37 cellular contexts compared by ENCODE assay signal in the genomic region with DNA sequence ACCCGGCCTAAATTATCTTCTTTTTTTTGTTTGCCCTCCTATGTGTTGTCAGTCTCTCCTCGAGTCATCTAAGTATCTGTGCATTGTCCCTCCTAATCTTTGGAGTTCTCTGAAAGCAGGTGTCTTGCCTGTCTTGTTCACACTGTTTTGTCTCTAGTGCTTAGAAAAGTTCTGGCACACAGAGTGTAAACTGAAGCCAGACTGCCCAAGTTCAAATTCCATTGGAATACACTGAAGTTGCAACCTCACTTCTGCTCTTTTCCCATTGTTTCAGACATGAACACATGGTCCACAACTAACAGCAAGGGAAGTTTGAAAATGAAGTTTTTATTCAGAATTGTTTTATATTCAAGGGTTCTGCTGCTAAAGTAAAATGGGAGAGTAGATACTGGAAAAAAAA. TPM values are rescaled to one million over a fixed set of nuclear protein-coding genes. Genes with fewer than 3 reads are reported as not detected.
"Had no signal": no experiment of that assay in that cellular context is flagged by ENCODE, and none has a peak within 500 bp of the region (broad histone marks: within the 10 kb centered on the region; RNA-seq: fewer than 3 reads in every experiment).

No MANE protein-coding gene starts in this region.

- H3K4me3 ChIP-seq: adrenal gland, colonic mucosa, esophagus squamous epithelium had no signal

- H3K4me3 Mint-ChIP-seq: activated CD4-positive, alpha-beta memory T cell treated with anti-CD3 and anti-CD28 coated beads for 36 hours; activated CD4-positive, alpha-beta T cell treated with anti-CD3 and anti-CD28 coated beads for 36 hours; activated CD4-positive, alpha-beta T cell treated with anti-CD3 and anti-CD28 coated beads, Interleukin-2, amount 10 ng/mL, durations not matched to agents 24 days and 14 days; activated CD8-positive, alpha-beta memory T cell treated with anti-CD3 and anti-CD28 coated beads, Interleukin-2, amount 10 ng/mL, durations not matched to agents 7 days and 5 days; activated CD8-positive, alpha-beta T cell treated with anti-CD3 and anti-CD28 coated beads, Interleukin-2, amount 10 ng/mL, durations not matched to agents 7 days and 5 days; activated naive CD4-positive, alpha-beta T cell treated with anti-CD3 and anti-CD28 coated beads, Interleukin-2, amount 10 ng/mL, durations not matched to agents 7 days and 5 days; activated naive CD8-positive, alpha-beta T cell; activated T-helper 1 cell treated with anti-CD3 and anti-CD28 coated beads, Interleukin-12 subunit alpha, Interleukin-12 subunit beta, Interleukin-2, Interleukin-4 antibody, amounts not matched to agents 30 ng/mL and 10 ng/mL and 1 ng/mL, durations not matched to agents 14 hours and 24 hours and 36 hours; T-helper 17 cell; T-helper 2 cell treated with Interferon-gamma antibody and Interleukin-4, amounts not matched to agents 5 μg/mL and 100 μg/mL, for 36 hours had no signal

- H3K27ac Mint-ChIP-seq: activated CD4-positive, alpha-beta memory T cell treated with anti-CD3 and anti-CD28 coated beads for 36 hours; activated CD4-positive, alpha-beta T cell treated with anti-CD3 and anti-CD28 coated beads for 36 hours; activated CD4-positive, alpha-beta T cell treated with anti-CD3 and anti-CD28 coated beads, Interleukin-2, amount 10 ng/mL, durations not matched to agents 24 days and 14 days; activated CD8-positive, alpha-beta memory T cell treated with anti-CD3 and anti-CD28 coated beads, Interleukin-2, amount 10 ng/mL, durations not matched to agents 7 days and 5 days; activated CD8-positive, alpha-beta T cell treated with anti-CD3 and anti-CD28 coated beads, Interleukin-2, amount 10 ng/mL, durations not matched to agents 7 days and 5 days; activated naive CD4-positive, alpha-beta T cell treated with anti-CD3 and anti-CD28 coated beads, Interleukin-2, amount 10 ng/mL, durations not matched to agents 7 days and 5 days; activated naive CD8-positive, alpha-beta T cell; activated T-helper 1 cell treated with anti-CD3 and anti-CD28 coated beads, Interleukin-12 subunit alpha, Interleukin-12 subunit beta, Interleukin-2, Interleukin-4 antibody, amounts not matched to agents 30 ng/mL and 10 ng/mL and 1 ng/mL, durations not matched to agents 14 hours and 24 hours and 36 hours; activated T-helper 2 cell treated with anti-CD3 and anti-CD28 coated beads, Interferon-gamma antibody, Interleukin-2, Interleukin-4, amounts not matched to agents 10 μg/mL and 5 μg/mL and 100 μg/mL, durations not matched to agents 14 hours and 24 hours and 36 hours; T-helper 17 cell; T-helper 2 cell treated with Interferon-gamma antibody and Interleukin-4, amounts not matched to agents 5 μg/mL and 100 μg/mL, for 36 hours had no signal

- H3K27me3 ChIP-seq: adrenal gland, colonic mucosa, esophagus squamous epithelium had no signal

- DNase-seq: activated CD4-positive, alpha-beta memory T cell treated with anti-CD3 and anti-CD28 coated beads for 36 hours; activated CD4-positive, alpha-beta T cell treated with anti-CD3 and anti-CD28 coated beads for 36 hours; activated CD4-positive, alpha-beta T cell treated with anti-CD3 and anti-CD28 coated beads, Interleukin-2, amount 10 ng/mL, durations not matched to agents 24 days and 14 days; activated CD4-positive, CD25-positive, alpha-beta regulatory T cell; activated CD4-positive, CD25-positive, alpha-beta regulatory T cell treated with anti-CD3 and anti-CD28 coated beads, Interleukin-2, amount 50 U/mL, for 72 hours; activated CD8-positive, alpha-beta memory T cell treated with anti-CD3 and anti-CD28 coated beads, Interleukin-2, amount 10 ng/mL, durations not matched to agents 7 days and 5 days; activated CD8-positive, alpha-beta memory T cell treated with anti-CD3 and anti-CD28 coated beads, Interleukin-2, amount 50 U/mL, for 4 hours; activated CD8-positive, alpha-beta T cell treated with anti-CD3 and anti-CD28 coated beads, Interleukin-2, amount 10 ng/mL, durations not matched to agents 7 days and 5 days; activated effector memory CD4-positive, alpha-beta T cell treated with anti-CD3 and anti-CD28 coated beads, Interleukin-2, amount 50 U/mL, for 16 hours; activated naive CD4-positive, alpha-beta T cell treated with anti-CD3 and anti-CD28 coated beads, Interleukin-2, amount 10 ng/mL, durations not matched to agents 7 days and 5 days; activated T-cell treated with anti-CD3 and anti-CD28 coated beads, Interleukin-2, amount 50 U/mL, for 1 hour; activated T-cell treated with anti-CD3 and anti-CD28 coated beads, Interleukin-2, amount 50 U/mL, for 48 hours; adrenal gland; amygdala; aorta; central memory CD4-positive, alpha-beta T cell; cerebellar nuclear complex; colonic mucosa; effector CD8-positive, alpha-beta T cell; esophagus squamous epithelium; foreskin fibroblast; head of caudate nucleus; T-helper 1 cell; T-helper 17 cell; T1000; WERI-Rb-1 had no signal

- H3K36me3 ChIP-seq: adrenal gland, colonic mucosa, esophagus squamous epithelium, WERI-Rb-1 had no signal

- FAIRE-seq: endometrium, endothelial cell of umbilical vein, frontal cortex had no signal

- H3K36me3 Mint-ChIP-seq: activated naive CD4-positive, alpha-beta T cell treated with anti-CD3 and anti-CD28 coated beads, Interleukin-2, amount 10 ng/mL, durations not matched to agents 7 days and 5 days had no signal

- ATAC-seq: activated CD4-positive, alpha-beta T cell treated with anti-CD3 and anti-CD28 coated beads for 36 hours; activated CD8-positive, alpha-beta memory T cell treated with anti-CD3 and anti-CD28 coated beads, Interleukin-2, amount 10 ng/mL, durations not matched to agents 7 days and 5 days; activated CD8-positive, alpha-beta T cell treated with anti-CD3 and anti-CD28 coated beads, Interleukin-2, amount 10 ng/mL, durations not matched to agents 7 days and 5 days; T-helper 17 cell had no signal

- H3K27ac ChIP-seq: adrenal gland, colonic mucosa, epithelial cell of prostate, esophagus squamous epithelium, WERI-Rb-1 had no signal

- H3K9me3 Mint-ChIP-seq: activated CD4-positive, alpha-beta memory T cell treated with anti-CD3 and anti-CD28 coated beads for 36 hours; activated CD4-positive, alpha-beta T cell treated with anti-CD3 and anti-CD28 coated beads, Interleukin-2, amount 10 ng/mL, durations not matched to agents 24 days and 14 days; activated naive CD4-positive, alpha-beta T cell treated with anti-CD3 and anti-CD28 coated beads, Interleukin-2, amount 10 ng/mL, durations not matched to agents 7 days and 5 days; activated T-helper 1 cell treated with anti-CD3 and anti-CD28 coated beads, Interleukin-12 subunit alpha, Interleukin-12 subunit beta, Interleukin-2, Interleukin-4 antibody, amounts not matched to agents 30 ng/mL and 10 ng/mL and 1 ng/mL, durations not matched to agents 14 hours and 24 hours and 36 hours; activated T-helper 2 cell treated with anti-CD3 and anti-CD28 coated beads, Interferon-gamma antibody, Interleukin-2, Interleukin-4, amounts not matched to agents 10 μg/mL and 5 μg/mL and 100 μg/mL, durations not matched to agents 14 hours and 24 hours and 36 hours; T-helper 2 cell treated with Interferon-gamma antibody and Interleukin-4, amounts not matched to agents 5 μg/mL and 100 μg/mL, for 36 hours had no signal

- H3K27me3 Mint-ChIP-seq: activated CD4-positive, alpha-beta memory T cell treated with anti-CD3 and anti-CD28 coated beads for 36 hours; activated CD4-positive, alpha-beta T cell treated with anti-CD3 and anti-CD28 coated beads for 36 hours; activated CD4-positive, alpha-beta T cell treated with anti-CD3 and anti-CD28 coated beads, Interleukin-2, amount 10 ng/mL, durations not matched to agents 24 days and 14 days; activated CD8-positive, alpha-beta memory T cell treated with anti-CD3 and anti-CD28 coated beads, Interleukin-2, amount 10 ng/mL, durations not matched to agents 7 days and 5 days; activated naive CD4-positive, alpha-beta T cell treated with anti-CD3 and anti-CD28 coated beads, Interleukin-2, amount 10 ng/mL, durations not matched to agents 7 days and 5 days; activated naive CD8-positive, alpha-beta T cell; T-helper 17 cell had no signal

- H3K4me1 ChIP-seq: adrenal gland, colonic mucosa, esophagus squamous epithelium had no signal

- H3K4me1 Mint-ChIP-seq: activated CD4-positive, alpha-beta T cell treated with anti-CD3 and anti-CD28 coated beads for 36 hours; activated CD4-positive, alpha-beta T cell treated with anti-CD3 and anti-CD28 coated beads, Interleukin-2, amount 10 ng/mL, durations not matched to agents 24 days and 14 days; activated CD8-positive, alpha-beta memory T cell treated with anti-CD3 and anti-CD28 coated beads, Interleukin-2, amount 10 ng/mL, durations not matched to agents 7 days and 5 days; activated naive CD4-positive, alpha-beta T cell treated with anti-CD3 and anti-CD28 coated beads, Interleukin-2, amount 10 ng/mL, durations not matched to agents 7 days and 5 days; T-helper 17 cell had no signal

- H3K9me3 ChIP-seq: adrenal gland, colonic mucosa, esophagus squamous epithelium had no signal

RNA-seq across cellular contexts. Expression of gene PAX6, which starts 38.7 kb away (rescaled TPM):
- total RNA-seq: activated CD4-positive, alpha-beta memory T cell treated with anti-CD3 and anti-CD28 coated beads for 36 hours; activated CD4-positive, alpha-beta T cell treated with anti-CD3 and anti-CD28 coated beads, Interleukin-2, amount 10 ng/mL, durations not matched to agents 24 days and 14 days; activated CD8-positive, alpha-beta memory T cell treated with anti-CD3 and anti-CD28 coated beads for 36 hours; activated CD8-positive, alpha-beta memory T cell treated with anti-CD3 and anti-CD28 coated beads, Interleukin-2, amount 10 ng/mL, durations not matched to agents 7 days and 5 days; activated CD8-positive, alpha-beta T cell treated with anti-CD3 and anti-CD28 coated beads, Interleukin-2, amount 10 ng/mL, durations not matched to agents 7 days and 5 days; activated T-helper 1 cell treated with anti-CD3 and anti-CD28 coated beads, Interleukin-12 subunit alpha, Interleukin-12 subunit beta, Interleukin-2, Interleukin-4 antibody, amounts not matched to agents 30 ng/mL and 10 ng/mL and 1 ng/mL, durations not matched to agents 14 hours and 24 hours and 36 hours; activated T-helper 2 cell treated with anti-CD3 and anti-CD28 coated beads, Interferon-gamma antibody, Interleukin-2, Interleukin-4, amounts not matched to agents 10 μg/mL and 5 μg/mL and 100 μg/mL, durations not matched to agents 14 hours and 24 hours and 36 hours; dermis microvascular lymphatic vessel endothelial cell; endothelial cell of umbilical vein; fibroblast of lung; T-helper 17 cell had no signal
- polyA plus RNA-seq: endothelial cell of umbilical vein had no signal
